In genomic region chr1:108843390-108844188, GRCh38 we compare ENCODE assay signal across 19 cellular contexts. TPM values are rescaled to one million over a fixed set of nuclear protein-coding genes. Genes with fewer than 3 reads are reported as not detected.
DNase-seq lines count a peak whose midpoint lies in the region; ATAC-seq, FAIRE-seq and TF ChIP-seq lines count a peak whose summit lies in the region.
"Had no signal": no experiment of that assay in that cellular context is flagged by ENCODE, and none has a peak within 500 bp of the region (broad histone marks: within the 10 kb centered on the region; RNA-seq: fewer than 3 reads in every experiment).

No MANE protein-coding gene starts in this region.

- H3K14ac ChIP-seq in mesenchymal stem cell (ENCODE audit: low read length in 2 of 2) = no peak overlapping the region

- H2BK120ac ChIP-seq in mesenchymal stem cell (ENCODE audit: low read depth, low read length) = no peak overlapping the region

- no peak for ATAC-seq in A549
- no peak for ATAC-seq in activated CD8-positive, alpha-beta memory T cell treated with anti-CD3 and anti-CD28 coated beads, Interleukin-2, amount 10 ng/mL, durations not matched to agents 7 days and 5 days
- ATAC-seq: SK-N-SH treated with all-trans-retinoic acid at 6 μM for 48 hours had no signal

- H3K27ac ChIP-seq in A549 (no peak overlapping the region), mesenchymal stem cell (ENCODE audit: low read length, poor library complexity, severe bottlenecking) (no peak overlapping the region), tibial artery (peak overlapping the region in 1 of 2 donors; percentile 13)
- H3K27ac ChIP-seq: GM23248 had no signal

- no peak overlapping the region for H3K18ac ChIP-seq in mesenchymal stem cell (ENCODE audit: low read depth in 1 of 2, low read length in 2 of 2)

- H3K23ac ChIP-seq in mesenchymal stem cell (ENCODE audit: low read length in 2 of 2) = peak overlapping the region in 1 of 2 experiments; percentile 41

- H3K9me3 Mint-ChIP-seq in activated CD8-positive, alpha-beta memory T cell treated with anti-CD3 and anti-CD28 coated beads, Interleukin-2, amount 10 ng/mL, durations not matched to agents 7 days and 5 days (ENCODE audit: low read depth) = no peaks in the 10 kb centered on the region
- H3K9me3 Mint-ChIP-seq in Caco-2 (ENCODE audit: unreplicated experiment) = no peaks in the 10 kb centered on the region

- H4K91ac ChIP-seq in mesenchymal stem cell (ENCODE audit: low read length) = no peak overlapping the region

- H3K27me3 Mint-ChIP-seq in activated CD8-positive, alpha-beta memory T cell treated with anti-CD3 and anti-CD28 coated beads, Interleukin-2, amount 10 ng/mL, durations not matched to agents 7 days and 5 days = peaks cover 4% of the 10 kb centered on the region
- peaks cover 2% of the 10 kb centered on the region for H3K27me3 Mint-ChIP-seq in Caco-2 (ENCODE audit: insufficient read depth, unreplicated experiment)

- H3K36me3 Mint-ChIP-seq in activated CD8-positive, alpha-beta memory T cell treated with anti-CD3 and anti-CD28 coated beads, Interleukin-2, amount 10 ng/mL, durations not matched to agents 7 days and 5 days = no peaks in the 10 kb centered on the region
- peaks cover 5% of the 10 kb centered on the region for H3K36me3 Mint-ChIP-seq in Caco-2 (ENCODE audit: insufficient read depth, unreplicated experiment)

- H3K27me3 ChIP-seq in adipocyte (replicated peaks; ENCODE audit: control insufficient read depth, insufficient read depth, low read length) = no peaks in the 10 kb centered on the region
- no peaks in the 10 kb centered on the region for H3K27me3 ChIP-seq in mesenchymal stem cell (ENCODE audit: control insufficient read depth in 1 of 2, insufficient read depth in 1 of 2, low read length in 2 of 2)
- H3K27me3 ChIP-seq in tibial artery = no peaks in the 10 kb centered on the region
- H3K27me3 ChIP-seq in Caco-2 (replicated peaks; ENCODE audit: control insufficient read depth, insufficient read depth, low read length) = no peaks in the 10 kb centered on the region

- H3K4ac ChIP-seq in mesenchymal stem cell (ENCODE audit: low read depth in 1 of 2, low read length in 2 of 2) = no peak overlapping the region

- DNase-seq in A549 (ENCODE audit: low read depth in 1 of 2, low spot score in 1 of 2) (no peak), adipocyte (ENCODE audit: low read depth) (peak; percentile 11), mesenchymal stem cell (peak; percentile 12), tibial artery (no peak), Caco-2 (no peak), AG08395 (ENCODE audit: low spot score) (no peak)
- DNase-seq in activated CD8-positive, alpha-beta memory T cell treated with anti-CD3 and anti-CD28 coated beads, Interleukin-2, amount 10 ng/mL, durations not matched to agents 7 days and 5 days = no peak
- DNase-seq: COR-L47, DMS79 treated with DMSO at 0.1 percent for 48 hours, GM23248, MM.1S, NCI-H1105, NCI-H1694, NCI-H510A treated with DMSO at 0.1 percent for 48 hours, Right ventricle myocardium superior had no signal

- intact Hi-C loops in tibial artery (cut with DNase I; ENCODE audit: low total_unique reads) = no loop called here
- intact Hi-C loops in Caco-2 (cut with micrococcal nuclease; ENCODE audit: unreplicated experiment) = no loop called here

- H3K9ac ChIP-seq in adipocyte (ENCODE audit: low read length) (no peak overlapping the region), mesenchymal stem cell (ENCODE audit: low read length) (no peak overlapping the region)
- H3K9ac ChIP-seq: GM23248 had no signal

- H3K36me3 ChIP-seq in adipocyte (ENCODE audit: control insufficient read depth, insufficient read depth, low read length, severe bottlenecking) (no peaks in the 10 kb centered on the region), mesenchymal stem cell (ENCODE audit: control insufficient read depth in 1 of 2, insufficient read depth in 2 of 2, low read depth in 1 of 2, low read length in 2 of 2) (no peaks in the 10 kb centered on the region), tibial artery (no peaks in the 10 kb centered on the region), Caco-2 (ENCODE audit: control insufficient read depth, insufficient read depth, low read length) (no peaks in the 10 kb centered on the region)

- no peaks in the 10 kb centered on the region for H3K9me3 ChIP-seq in A549
- no peaks in the 10 kb centered on the region for H3K9me3 ChIP-seq in adipocyte (ENCODE audit: control insufficient read depth, low read length)
- H3K9me3 ChIP-seq in mesenchymal stem cell (ENCODE audit: control insufficient read depth, low read length) = no peaks in the 10 kb centered on the region
- H3K9me3 ChIP-seq in tibial artery = no peaks in the 10 kb centered on the region
- no peaks in the 10 kb centered on the region for H3K9me3 ChIP-seq in Caco-2

- H3K27ac Mint-ChIP-seq in activated CD8-positive, alpha-beta memory T cell treated with anti-CD3 and anti-CD28 coated beads, Interleukin-2, amount 10 ng/mL, durations not matched to agents 7 days and 5 days = no peak overlapping the region
- no peak overlapping the region for H3K27ac Mint-ChIP-seq in Caco-2 (ENCODE audit: unreplicated experiment)

- TF ChIP-seq CTCF in A549 (IDR thresholded peaks at IDR 0.05) = no peak
- TF ChIP-seq CTCF in tibial artery (IDR thresholded peaks at IDR 0.05) = no peak
- TF ChIP-seq CTCF in Caco-2 (IDR thresholded peaks at IDR 0.05; ENCODE audit: insufficient read depth in 1 of 2, low read depth in 1 of 2, low read length in 1 of 2, severe bottlenecking in 1 of 2, unreplicated experiment in 1 of 2) = no peak

- H3K4me2 ChIP-seq in A549 (no peak overlapping the region), mesenchymal stem cell (ENCODE audit: low read length, poor library complexity, severe bottlenecking) (no peak overlapping the region)

- no peak overlapping the region for H3K4me3 Mint-ChIP-seq in activated CD8-positive, alpha-beta memory T cell treated with anti-CD3 and anti-CD28 coated beads, Interleukin-2, amount 10 ng/mL, durations not matched to agents 7 days and 5 days
- no peak overlapping the region for H3K4me3 Mint-ChIP-seq in Caco-2 (ENCODE audit: unreplicated experiment)

- no TSS peak for BruUV-seq in Caco-2 (replicated peaks; lab: Mats Ljungman, UMichigan)

- TF ChIP-seq EP300 in A549 (IDR thresholded peaks at IDR 0.05) = no peak
- no peak for TF ChIP-seq EP300 in Ishikawa (IDR thresholded peaks at IDR 0.05; ENCODE audit: borderline replicate concordance)

- no peak overlapping the region for H2BK15ac ChIP-seq in mesenchymal stem cell (ENCODE audit: low read depth, poor library complexity, severe bottlenecking)

- H2AFZ ChIP-seq in mesenchymal stem cell (ENCODE audit: low read depth, low read length) = no peak overlapping the region
- H2AFZ ChIP-seq: GM23248 had no signal

- CTCF ChIA-PET in A549 (lab: Yijun Ruan, JAX) = interaction anchor here (1.2 to 1.8 kb wide), 2 partner anchors 15 to 54 kb away, joined by 4 to 7 read pairs; no protein-coding TSS in a partner anchor
- CTCF ChIA-PET in activated CD8-positive, alpha-beta memory T cell treated with anti-CD3 and anti-CD28 coated beads, Interleukin-2, amount 10 ng/mL, durations not matched to agents 7 days and 5 days (lab: Charles Lee) = interaction anchor here (1.2 kb wide), 1 partner anchor 15 kb away, joined by 6 read pairs; no protein-coding TSS in a partner anchor
- CTCF ChIA-PET in Caco-2 (lab: Charles Lee) = no interaction called here

- no peak overlapping the region for H2BK5ac ChIP-seq in mesenchymal stem cell (ENCODE audit: low read depth, low read length, poor library complexity, severe bottlenecking)

- H3K4me1 Mint-ChIP-seq in activated CD8-positive, alpha-beta memory T cell treated with anti-CD3 and anti-CD28 coated beads, Interleukin-2, amount 10 ng/mL, durations not matched to agents 7 days and 5 days = no peaks in the 10 kb centered on the region
- H3K4me1 Mint-ChIP-seq in Caco-2 (ENCODE audit: low read depth, unreplicated experiment) = no peaks in the 10 kb centered on the region

- TF ChIP-seq POLR2A in A549 (IDR thresholded peaks at IDR 0.05; ENCODE audit: low read length) = no peak

- POLR2A ChIA-PET in A549 (lab: Yijun Ruan, JAX) = no interaction called here
- POLR2A ChIA-PET in Caco-2 (lab: Charles Lee) = no interaction called here

- H3K4me1 ChIP-seq in A549 (no peaks in the 10 kb centered on the region), adipocyte (ENCODE audit: control insufficient read depth, insufficient read depth, low read length) (peaks cover 6% of the 10 kb centered on the region), mesenchymal stem cell (ENCODE audit: control insufficient read depth, insufficient read depth, low read depth, low read length) (no peaks in the 10 kb centered on the region), tibial artery (peaks cover 0 to 16% (median 6%) of the 10 kb centered on the region in 4 donors), Caco-2 (no peaks in the 10 kb centered on the region)

- H3K4me3 ChIP-seq in A549 (no peak overlapping the region), adipocyte (ENCODE audit: low read length) (no peak overlapping the region), mesenchymal stem cell (ENCODE audit: insufficient read depth in 1 of 2, low read depth in 1 of 2, low read length in 2 of 2) (no peak overlapping the region), tibial artery (no peak overlapping the region), Caco-2 (ENCODE audit: low read depth, low read length) (no peak overlapping the region)
- H3K4me3 ChIP-seq: GM23248 had no signal

- FAIRE-seq in A549 (lab: Jason Lieb, UNC) = no peak
- FAIRE-seq: RCC 7860 had no signal

- no peak overlapping the region for H2BK12ac ChIP-seq in mesenchymal stem cell (ENCODE audit: low read length in 2 of 2)

- no peak for TF ChIP-seq RAD21 in A549 (conservative IDR thresholded peaks at IDR 0.05 in 1 of 2, IDR thresholded peaks at IDR 0.05 in 1 of 2)
- TF ChIP-seq RAD21 in Ishikawa (IDR thresholded peaks at IDR 0.05; ENCODE audit: low read depth) = no peak

- peak overlapping the region; percentile 39 for H4K8ac ChIP-seq in mesenchymal stem cell (ENCODE audit: low read length)

- WGBS in A549 (ENCODE audit: missing lambda C conversion rate) = 63% methylated on average over 4 of the region's 4 CpGs
- WGBS in mesenchymal stem cell = 86% methylated on average over 2 of the region's 4 CpGs

- no peaks in the 10 kb centered on the region for H3K79me1 ChIP-seq in mesenchymal stem cell (replicated peaks; ENCODE audit: low read length, poor library complexity, severe bottlenecking)

- no peak overlapping the region for H2AK5ac ChIP-seq in mesenchymal stem cell (ENCODE audit: low read length, severe bottlenecking)

RNA-seq across cellular contexts. Expression of gene AKNAD1, which starts 13.3 kb away (rescaled TPM):
- polyA plus RNA-seq in A549 (2011; rRNA removed) (0.56 and 1.1 TPM in 2 replicates), A549 (2017; fragmentation: RNase III; extraction: RNeasy Plus Mini Kit Qiagen cat#74134 plus additional on column Dnase treatment) (0.72 to 1.3 TPM (median 1.2 TPM) in 3 replicates)
- 0.27 and 0.32 TPM in 2 replicates for polyA plus RNA-seq in A549 (2012; cell fraction: cytosol; rRNA removed)
- polyA plus RNA-seq in A549 (2012; cell fraction: nucleus; rRNA removed) = 0.28 TPM in 1 of 2 replicates, not detected in the other
- polyA minus RNA-seq in A549 (2011; rRNA and poly(A)+ RNA removed) = 0.66 TPM in 1 of 2 replicates, not detected in the other
- 0.86 TPM for polyA plus RNA-seq in mesenchymal stem cell (2013, experiment 1 of 2)
- polyA plus RNA-seq in mesenchymal stem cell (2013, experiment 2 of 2) = 0.81 TPM
- total RNA-seq in activated CD8-positive, alpha-beta memory T cell treated with anti-CD3 and anti-CD28 coated beads, Interleukin-2, amount 10 ng/mL, durations not matched to agents 7 days and 5 days = not detected
- total RNA-seq in Caco-2 (2022) = not detected in 2 replicates
- total RNA-seq: G401, GM23248, Right ventricle myocardium superior had no signal
- polyA plus RNA-seq: GM23248 had no signal

RNA-seq across cellular contexts. Expression of gene GPSM2, which starts 33.2 kb away (rescaled TPM):
- 21.9 and 23.3 TPM in 2 replicates for polyA plus RNA-seq in A549 (2011; rRNA removed)
- 7.2 and 7.7 TPM in 2 replicates for polyA plus RNA-seq in A549 (2012; cell fraction: cytosol; rRNA removed)
- 2.8 and 4.6 TPM in 2 replicates for polyA plus RNA-seq in A549 (2012; cell fraction: nucleus; rRNA removed)
- polyA plus RNA-seq in A549 (2017; fragmentation: RNase III; extraction: RNeasy Plus Mini Kit Qiagen cat#74134 plus additional on column Dnase treatment) = 13.5 to 13.6 TPM (median 13.5 TPM) in 3 replicates
- 9.4 and 13.0 TPM in 2 replicates for polyA minus RNA-seq in A549 (2011; rRNA and poly(A)+ RNA removed)
- polyA plus RNA-seq in mesenchymal stem cell (2013, experiment 1 of 2) = 10.5 TPM
- polyA plus RNA-seq in mesenchymal stem cell (2013, experiment 2 of 2) = 10.6 TPM
- 10 to 100 TPM; 30.8 to 47.3 TPM for total RNA-seq in activated CD8-positive, alpha-beta memory T cell treated with anti-CD3 and anti-CD28 coated beads, Interleukin-2, amount 10 ng/mL, durations not matched to agents 7 days and 5 days
- total RNA-seq in Caco-2 (2022) = 20.4 and 20.5 TPM in 2 replicates

Comparison
In these comparisons a context has a peak if more than half of its experiments do, and no peak if none do; other contexts are left out.
1. DNase-seq: peak in adipocyte (single experiment) and mesenchymal stem cell (single experiment); none in A549 (0 of 2), activated CD8-positive, alpha-beta memory T cell treated with anti-CD3 and anti-CD28 coated beads, Interleukin-2, amount 10 ng/mL, durations not matched to agents 7 days and 5 days (single experiment), tibial artery (0 of 2), Caco-2 (0 of 2) and AG08395 (single experiment).